ENCODE assay signal across 3 cellular contexts in genomic region chr11:129636926-129637325, GRCh38.
TF ChIP-seq lines count a peak whose summit lies in the region.

No MANE protein-coding gene starts in this region.

TF ChIP-seq in SK-N-SH, 30 proteins besides CTCF, POLR2A, EP300 and RAD21:
- TF ChIP-seq EZH2phosphoT487 (IDR thresholded peaks at IDR 0.05; ENCODE audit: borderline replicate concordance, low read depth) = no peak
- TF ChIP-seq TAF1 (IDR thresholded peaks at IDR 0.05; ENCODE audit: borderline replicate concordance, low read depth, low read length) = no peak
- TF ChIP-seq FOXJ3 (CRISPR knock-in tag; IDR thresholded peaks at IDR 0.05) = no peak
- TF ChIP-seq CHD2 (IDR thresholded peaks at IDR 0.05; ENCODE audit: low read length, partially characterized antibody) = no peak
- no peak for TF ChIP-seq POLR2AphosphoS5 (IDR thresholded peaks at IDR 0.05; ENCODE audit: low read depth, low read length)
- TF ChIP-seq TCF12 (IDR thresholded peaks at IDR 0.05) = no peak
- no peak for TF ChIP-seq ELF1 (IDR thresholded peaks at IDR 0.05)
- TF ChIP-seq NFIC (IDR thresholded peaks at IDR 0.05; ENCODE audit: borderline replicate concordance) = no peak
- TF ChIP-seq RCOR1 (IDR thresholded peaks at IDR 0.05; ENCODE audit: low read length) = no peak
- TF ChIP-seq MEF2A (IDR thresholded peaks at IDR 0.05; ENCODE audit: borderline replicate concordance, low read depth) = no peak
- TF ChIP-seq ZBTB33 (IDR thresholded peaks at IDR 0.05; ENCODE audit: borderline replicate concordance, low read depth) = no peak
- no peak for TF ChIP-seq RFX5 (IDR thresholded peaks at IDR 0.05; ENCODE audit: low read length)
- TF ChIP-seq PBX3 (IDR thresholded peaks at IDR 0.05) = no peak
- TF ChIP-seq USF1 (IDR thresholded peaks at IDR 0.05; ENCODE audit: borderline replicate concordance, low read depth) = no peak
- TF ChIP-seq MXI1 (IDR thresholded peaks at IDR 0.05; ENCODE audit: low read depth, low read length) = no peak
TF ChIP-seq in SK-N-SH: peak in this region for 0.

TF ChIP-seq in SK-N-SH treated with all-trans-retinoic acid at 6 μM for 48 hours, 23 proteins besides CTCF, POLR2A, EP300 and RAD21 (continued from another document):
- TF ChIP-seq ZFP3 (CRISPR knock-in tag; IDR thresholded peaks at IDR 0.05) (no peak), PATZ1 (CRISPR knock-in tag; IDR thresholded peaks at IDR 0.05; ENCODE audit: borderline replicate concordance) (no peak), TSHZ2 (CRISPR knock-in tag; IDR thresholded peaks at IDR 0.05) (no peak), ZNF70 (CRISPR knock-in tag; IDR thresholded peaks at IDR 0.05) (no peak), ARNTL (CRISPR knock-in tag; IDR thresholded peaks at IDR 0.05; ENCODE audit: borderline replicate concordance, low read depth) (no peak), RARB (CRISPR knock-in tag; IDR thresholded peaks at IDR 0.05) (no peak), PPARA (CRISPR knock-in tag; IDR thresholded peaks at IDR 0.05; ENCODE audit: borderline replicate concordance) (no peak)

TF ChIP-seq in HCT116, 20 proteins besides CTCF, POLR2A, EP300 and RAD21:
- TF ChIP-seq EGR1 (IDR thresholded peaks at IDR 0.05; ENCODE audit: low read depth) = no peak
- no peak for TF ChIP-seq JUND (IDR thresholded peaks at IDR 0.05)
- TF ChIP-seq ELF1 (IDR thresholded peaks at IDR 0.05; ENCODE audit: borderline replicate concordance, low read depth) = no peak
- no peak for TF ChIP-seq ZBTB33 (IDR thresholded peaks at IDR 0.05; ENCODE audit: extremely low read depth, insufficient replicate concordance, low read length)
- TF ChIP-seq SIN3A (IDR thresholded peaks at IDR 0.05; ENCODE audit: low read depth) = no peak
- no peak for TF ChIP-seq SP1 (IDR thresholded peaks at IDR 0.05; ENCODE audit: low read depth)
- TF ChIP-seq ZNF274 (IDR thresholded peaks at IDR 0.05; ENCODE audit: low read depth, low read length) = no peak
- TF ChIP-seq REST (IDR thresholded peaks at IDR 0.05; ENCODE audit: low read depth) = no peak
- no peak for TF ChIP-seq ZFX (IDR thresholded peaks at IDR 0.05)
- no peak for TF ChIP-seq EZH2phosphoT487 (IDR thresholded peaks at IDR 0.05; ENCODE audit: borderline replicate concordance)
- no peak for TF ChIP-seq MAX (IDR thresholded peaks at IDR 0.05)
- no peak for TF ChIP-seq TCF7L2 (IDR thresholded peaks at IDR 0.05; ENCODE audit: borderline replicate concordance, extremely low read depth, insufficient read depth, insufficient read length)
- no peak for TF ChIP-seq FOSL1 (IDR thresholded peaks at IDR 0.05; ENCODE audit: low read depth)
- no peak for TF ChIP-seq YY1 (IDR thresholded peaks at IDR 0.05; ENCODE audit: extremely low read depth, insufficient replicate concordance, low read depth, low read length)
- no peak for TF ChIP-seq CBX3 (IDR thresholded peaks at IDR 0.05; ENCODE audit: low read depth)
